Comparison of ENCODE assay signal across 1 cellular context in genomic region chr2:203354966-203355365, GRCh38.
TF ChIP-seq lines count a peak whose summit lies in the region.

No MANE protein-coding gene starts in this region.

TF ChIP-seq in GM23338, 12 proteins besides CTCF, POLR2A, EP300 and RAD21 (continued from another document):
- no peak for TF ChIP-seq ZNF462 (CRISPR knock-in tag; IDR thresholded peaks at IDR 0.05)
- no peak for TF ChIP-seq CREB1 (CRISPR knock-in tag; IDR thresholded peaks at IDR 0.05; ENCODE audit: low read depth)
- TF ChIP-seq ZNF331 (CRISPR knock-in tag; IDR thresholded peaks at IDR 0.05; ENCODE audit: low read depth): no peak
